In genomic region chr16:21275529-21275928, GRCh38 we compare ENCODE assay signal across 21 cellular contexts. TPM values are rescaled to one million over a fixed set of nuclear protein-coding genes. Genes with fewer than 3 reads are reported as not detected.
A peak's percentile ranks its signal among the peaks of the same experiment; 100 is the strongest.
DNase-seq lines count a peak whose midpoint lies in the region; ATAC-seq and TF ChIP-seq lines count a peak whose summit lies in the region.
"Had no signal": no experiment of that assay in that cellular context is flagged by ENCODE, and none has a peak within 500 bp of the region (broad histone marks: within the 10 kb centered on the region; RNA-seq: fewer than 3 reads in every experiment).

No MANE protein-coding gene starts in this region.

- H3K9me3 ChIP-seq in left ventricle myocardium inferior (replicated peaks): no peaks in the 10 kb centered on the region
- H3K9me3 ChIP-seq: BLaER1 treated with 17β-estradiol and CSF1 and Interleukin-3, amounts not matched to agents 10 nM and 100 nM had no signal

- POLR2A ChIA-PET in activated CD4-positive, alpha-beta memory T cell treated with anti-CD3 and anti-CD28 coated beads, Interleukin-2, amount 10 ng/mL, durations not matched to agents 7 days and 5 days (lab: Charles Lee): no interaction called here

- CTCF ChIA-PET in activated CD4-positive, alpha-beta memory T cell treated with anti-CD3 and anti-CD28 coated beads, Interleukin-2, amount 10 ng/mL, durations not matched to agents 7 days and 5 days (lab: Charles Lee): no interaction called here

- H3K4me3 ChIP-seq in left ventricle myocardium inferior (peak overlapping the region; percentile 71), LNCaP clone FGC (ENCODE audit: low read depth, low read length) (no peak overlapping the region)
- H3K4me3 ChIP-seq: BLaER1 treated with 17β-estradiol and CSF1 and Interleukin-3, amounts not matched to agents 10 nM and 100 nM; GM12878; GM23248 had no signal

- DNase-seq in left ventricle myocardium inferior: no peak
- no peak for DNase-seq in Right ventricle myocardium superior
- DNase-seq in LNCaP clone FGC (ENCODE audit: low read depth): peak; percentile 90
- DNase-seq in osteocyte (ENCODE audit: extremely low spot score, unreplicated experiment): peak; percentile 10
- no peak for DNase-seq in stimulated activated naive CD4-positive, alpha-beta T cell (lab: John Stamatoyannopoulos, UW)
- DNase-seq in activated CD4-positive, alpha-beta memory T cell treated with anti-CD3 and anti-CD28 coated beads, Interleukin-2, amount 10 ng/mL, durations not matched to agents 7 days and 5 days: no peak
- DNase-seq: CD4-positive, alpha-beta T cell; CD8-positive, alpha-beta memory T cell; DMS 273 treated with DMSO at 0.1 percent for 48 hours; DMS79; EL; GDM1; GM23248; H7; HCEC 1CT had no signal

- H3K27ac Mint-ChIP-seq in osteocyte (ENCODE audit: unreplicated experiment): no peak overlapping the region
- H3K27ac Mint-ChIP-seq in activated CD4-positive, alpha-beta memory T cell treated with anti-CD3 and anti-CD28 coated beads, Interleukin-2, amount 10 ng/mL, durations not matched to agents 7 days and 5 days: no peak overlapping the region
- H3K27ac Mint-ChIP-seq: CD14-positive monocyte; CD4-positive, alpha-beta T cell; CD8-positive, alpha-beta memory T cell had no signal

- H3K36me3 Mint-ChIP-seq in osteocyte (ENCODE audit: unreplicated experiment): no peaks in the 10 kb centered on the region
- no peaks in the 10 kb centered on the region for H3K36me3 Mint-ChIP-seq in activated CD4-positive, alpha-beta memory T cell treated with anti-CD3 and anti-CD28 coated beads, Interleukin-2, amount 10 ng/mL, durations not matched to agents 7 days and 5 days (ENCODE audit: low read depth)
- H3K36me3 Mint-ChIP-seq: CD14-positive monocyte; CD8-positive, alpha-beta memory T cell had no signal

- H3K27me3 Mint-ChIP-seq in osteocyte (ENCODE audit: unreplicated experiment): peaks cover 80% of the 10 kb centered on the region
- peaks cover 63% of the 10 kb centered on the region for H3K27me3 Mint-ChIP-seq in activated CD4-positive, alpha-beta memory T cell treated with anti-CD3 and anti-CD28 coated beads, Interleukin-2, amount 10 ng/mL, durations not matched to agents 7 days and 5 days

- intact Hi-C loops in left ventricle myocardium inferior (cut with micrococcal nuclease) (no loop called here), Right ventricle myocardium superior (cut with DNase I) (no loop called here)

- H3K36me3 ChIP-seq in left ventricle myocardium inferior: no peaks in the 10 kb centered on the region
- H3K36me3 ChIP-seq: BLaER1 treated with 17β-estradiol and CSF1 and Interleukin-3, amounts not matched to agents 10 nM and 100 nM had no signal

- H3K27me3 ChIP-seq in left ventricle myocardium inferior (ENCODE audit: low read depth): peaks cover 54% of the 10 kb centered on the region

- peaks cover 5% of the 10 kb centered on the region for H3K4me1 Mint-ChIP-seq in osteocyte (ENCODE audit: unreplicated experiment)
- H3K4me1 Mint-ChIP-seq in activated CD4-positive, alpha-beta memory T cell treated with anti-CD3 and anti-CD28 coated beads, Interleukin-2, amount 10 ng/mL, durations not matched to agents 7 days and 5 days: peaks cover 1% of the 10 kb centered on the region

- no peak for TF ChIP-seq CTCF in left ventricle myocardium inferior (IDR thresholded peaks at IDR 0.05; ENCODE audit: borderline replicate concordance)
- no peak for TF ChIP-seq CTCF in LNCaP clone FGC (IDR thresholded peaks at IDR 0.05; ENCODE audit: control insufficient read depth, extremely low read depth, insufficient read depth)
- no peak for TF ChIP-seq CTCF in osteocyte (IDR thresholded peaks at IDR 0.05)

- peaks cover 32% of the 10 kb centered on the region for H3K4me1 ChIP-seq in left ventricle myocardium inferior

- no peak overlapping the region for H3K4me3 Mint-ChIP-seq in osteocyte (ENCODE audit: unreplicated experiment)
- H3K4me3 Mint-ChIP-seq in activated CD4-positive, alpha-beta memory T cell treated with anti-CD3 and anti-CD28 coated beads, Interleukin-2, amount 10 ng/mL, durations not matched to agents 7 days and 5 days: no peak overlapping the region
- H3K4me3 Mint-ChIP-seq: CD14-positive monocyte; CD4-positive, alpha-beta T cell; CD8-positive, alpha-beta memory T cell had no signal

- H3K27ac ChIP-seq in left ventricle myocardium inferior (replicated peaks): peak overlapping the region; percentile 89
- H3K27ac ChIP-seq: 22Rv1; BLaER1 treated with 17β-estradiol and CSF1 and Interleukin-3, amounts not matched to agents 10 nM and 100 nM; GM23248 had no signal

- no peak for ATAC-seq in Right ventricle myocardium superior (ENCODE audit: poor library complexity)
- no peak for ATAC-seq in GM19463 (IDR thresholded peaks at IDR 0.05; ENCODE audit: unreplicated experiment)

- no peaks in the 10 kb centered on the region for H3K9me3 Mint-ChIP-seq in osteocyte (ENCODE audit: unreplicated experiment)
- no peaks in the 10 kb centered on the region for H3K9me3 Mint-ChIP-seq in activated CD4-positive, alpha-beta memory T cell treated with anti-CD3 and anti-CD28 coated beads, Interleukin-2, amount 10 ng/mL, durations not matched to agents 7 days and 5 days
- H3K9me3 Mint-ChIP-seq: CD4-positive, alpha-beta T cell; CD8-positive, alpha-beta memory T cell had no signal

RNA-seq across cellular contexts. Expression of gene CRYM, which starts 2.6 kb away (rescaled TPM):
- total RNA-seq in left ventricle myocardium inferior: 147 TPM
- total RNA-seq in Right ventricle myocardium superior: 70.0 TPM
- not detected in 2 replicates for total RNA-seq in osteocyte
- total RNA-seq in activated CD4-positive, alpha-beta memory T cell treated with anti-CD3 and anti-CD28 coated beads, Interleukin-2, amount 10 ng/mL, durations not matched to agents 7 days and 5 days: not detected
- total RNA-seq: CD4-positive, alpha-beta T cell; CD8-positive, alpha-beta memory T cell; GM23248 had no signal

RNA-seq across cellular contexts. Expression of gene ANKS4B, which starts 42.0 kb away (rescaled TPM):
- total RNA-seq in left ventricle myocardium inferior (not detected), Right ventricle myocardium superior (not detected), osteocyte (not detected in 2 replicates)
- total RNA-seq in activated CD4-positive, alpha-beta memory T cell treated with anti-CD3 and anti-CD28 coated beads, Interleukin-2, amount 10 ng/mL, durations not matched to agents 7 days and 5 days: not detected
- total RNA-seq: B cell; CD4-positive, alpha-beta T cell; CD8-positive, alpha-beta memory T cell; GM23248; H7 had no signal

Comparison
In these comparisons a context has a peak if more than half of its experiments do, and no peak if none do; other contexts are left out.
1. DNase-seq: peak in LNCaP clone FGC (single experiment) and osteocyte (single experiment); none in left ventricle myocardium inferior (single experiment), Right ventricle myocardium superior (single experiment), stimulated activated naive CD4-positive, alpha-beta T cell (0 of 6) and activated CD4-positive, alpha-beta memory T cell treated with anti-CD3 and anti-CD28 coated beads, Interleukin-2, amount 10 ng/mL, durations not matched to agents 7 days and 5 days (single experiment).
2. RNA of gene CRYM, which starts 2.6 kb away (total RNA-seq): 147 TPM in left ventricle myocardium inferior (single experiment) and 70.0 TPM in Right ventricle myocardium superior (single experiment); not detected in activated CD4-positive, alpha-beta memory T cell treated with anti-CD3 and anti-CD28 coated beads, Interleukin-2, amount 10 ng/mL, durations not matched to agents 7 days and 5 days and not detected in osteocyte; every median in the first group is over 10 times any median in the second.